ENCODE assay signal across 1 cellular context in genomic region chr1:155070392-155070700, GRCh38.
TF ChIP-seq lines count a peak whose summit lies in the region.

No MANE protein-coding gene starts in this region.

TF ChIP-seq in H1, 55 proteins besides CTCF, POLR2A, EP300 and RAD21:
- TF ChIP-seq, protein P1, sequence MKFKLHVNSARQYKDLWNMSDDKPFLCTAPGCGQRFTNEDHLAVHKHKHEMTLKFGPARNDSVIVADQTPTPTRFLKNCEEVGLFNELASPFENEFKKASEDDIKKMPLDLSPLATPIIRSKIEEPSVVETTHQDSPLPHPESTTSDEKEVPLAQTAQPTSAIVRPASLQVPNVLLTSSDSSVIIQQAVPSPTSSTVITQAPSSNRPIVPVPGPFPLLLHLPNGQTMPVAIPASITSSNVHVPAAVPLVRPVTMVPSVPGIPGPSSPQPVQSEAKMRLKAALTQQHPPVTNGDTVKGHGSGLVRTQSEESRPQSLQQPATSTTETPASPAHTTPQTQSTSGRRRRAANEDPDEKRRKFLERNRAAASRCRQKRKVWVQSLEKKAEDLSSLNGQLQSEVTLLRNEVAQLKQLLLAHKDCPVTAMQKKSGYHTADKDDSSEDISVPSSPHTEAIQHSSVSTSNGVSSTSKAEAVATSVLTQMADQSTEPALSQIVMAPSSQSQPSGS (IDR thresholded peaks at IDR 0.05; ENCODE audit: low read length): no peak
- peak; percentile 25 for TF ChIP-seq ASH2L (IDR thresholded peaks at IDR 0.05; ENCODE audit: low read length)
- no peak for TF ChIP-seq SUZ12 (IDR thresholded peaks at IDR 0.05; ENCODE audit: low read length)
- TF ChIP-seq, protein P2, sequence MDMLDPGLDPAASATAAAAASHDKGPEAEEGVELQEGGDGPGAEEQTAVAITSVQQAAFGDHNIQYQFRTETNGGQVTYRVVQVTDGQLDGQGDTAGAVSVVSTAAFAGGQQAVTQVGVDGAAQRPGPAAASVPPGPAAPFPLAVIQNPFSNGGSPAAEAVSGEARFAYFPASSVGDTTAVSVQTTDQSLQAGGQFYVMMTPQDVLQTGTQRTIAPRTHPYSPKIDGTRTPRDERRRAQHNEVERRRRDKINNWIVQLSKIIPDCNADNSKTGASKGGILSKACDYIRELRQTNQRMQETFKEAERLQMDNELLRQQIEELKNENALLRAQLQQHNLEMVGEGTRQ (IDR thresholded peaks at IDR 0.05; ENCODE audit: low read length): no peak
